Comparison of ENCODE assay signal across 11 cellular contexts in the genomic region with DNA sequence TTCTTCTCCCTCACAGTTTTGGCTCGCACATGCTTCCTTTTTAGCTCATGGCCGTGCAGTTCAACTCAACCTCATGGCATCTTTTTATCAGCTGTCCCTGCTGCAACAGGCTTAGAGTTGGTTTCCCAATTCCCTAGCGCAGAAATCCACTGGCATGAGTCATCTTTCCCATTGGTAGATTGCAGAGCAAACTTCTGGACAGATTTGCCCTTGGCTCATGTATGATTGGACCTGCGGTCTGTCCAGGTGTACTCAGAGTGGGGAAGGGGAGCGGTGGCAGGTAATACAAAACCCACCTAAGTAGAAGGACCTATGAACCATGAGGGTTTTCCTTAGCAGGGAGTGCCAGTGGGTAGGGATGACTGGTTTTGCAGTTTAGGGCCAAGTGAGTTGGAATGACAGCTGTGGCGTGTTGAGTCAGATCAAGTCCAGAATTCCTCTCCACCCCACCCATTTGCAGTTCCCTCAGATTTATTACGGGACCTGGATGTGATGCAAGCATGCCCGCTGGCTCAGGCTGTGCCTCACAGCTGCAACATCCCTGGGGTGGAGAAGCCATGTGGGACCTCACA.
DNase-seq lines count a peak whose midpoint lies in the region; ATAC-seq and TF ChIP-seq lines count a peak whose summit lies in the region.
"Had no signal": no experiment of that assay in that cellular context is flagged by ENCODE, and none has a peak within 500 bp of the region (broad histone marks: within the 10 kb centered on the region; RNA-seq: fewer than 3 reads in every experiment).

No MANE protein-coding gene starts in this region.

- H3K9me3 Mint-ChIP-seq in stimulated activated memory B cell treated with anti-CD40 and anti-IgM and Interleukin-4, amounts not matched to agents 10 μg/mL and 1 μg/mL and 100 μg/mL, for 72 hours: no peaks in the 10 kb centered on the region
- H3K9me3 Mint-ChIP-seq: stimulated activated naive CD8-positive, alpha-beta T cell treated with anti-CD3 and anti-CD28 coated beads, Interleukin-15, Interleukin-2, amounts not matched to agents 100 ng/mL and 50 ng/mL, for 24 hours had no signal

- H3K4me2 ChIP-seq in skeletal muscle satellite cell (ENCODE audit: low read length): peak overlapping the region; percentile 61

- H3K9ac ChIP-seq in skeletal muscle satellite cell (ENCODE audit: low read depth, low read length): peak overlapping the region; percentile 69

- TF ChIP-seq CTCF in left ventricle myocardium inferior (IDR thresholded peaks at IDR 0.05; ENCODE audit: borderline replicate concordance): no peak

- H3K4me1 Mint-ChIP-seq in stimulated activated memory B cell treated with anti-CD40 and anti-IgM and Interleukin-4, amounts not matched to agents 10 μg/mL and 1 μg/mL and 100 μg/mL, for 72 hours: no peaks in the 10 kb centered on the region

- H3K36me3 ChIP-seq in left ventricle myocardium inferior (no peaks in the 10 kb centered on the region), skeletal muscle satellite cell (ENCODE audit: insufficient read depth, low read length) (no peaks in the 10 kb centered on the region), HAP-1 (replicated peaks) (no peaks in the 10 kb centered on the region)

- H3K4me3 ChIP-seq in left ventricle myocardium inferior (no peak overlapping the region), skeletal muscle satellite cell (ENCODE audit: low read length) (peak overlapping the region; percentile 32), HAP-1 (no peak overlapping the region)

- in situ Hi-C loops in HAP-1 (cut with MboI; ENCODE audit: low sequenced_read_pairs): no loop called here

- no peaks in the 10 kb centered on the region for H3K36me3 Mint-ChIP-seq in stimulated activated memory B cell treated with anti-CD40 and anti-IgM and Interleukin-4, amounts not matched to agents 10 μg/mL and 1 μg/mL and 100 μg/mL, for 72 hours

- H3K27ac Mint-ChIP-seq in stimulated activated memory B cell treated with anti-CD40 and anti-IgM and Interleukin-4, amounts not matched to agents 10 μg/mL and 1 μg/mL and 100 μg/mL, for 72 hours: no peak overlapping the region
- H3K27ac Mint-ChIP-seq: stimulated activated naive CD8-positive, alpha-beta T cell treated with anti-CD3 and anti-CD28 coated beads, Interleukin-15, Interleukin-2, amounts not matched to agents 100 ng/mL and 50 ng/mL, for 24 hours had no signal

- H3K4me1 ChIP-seq in left ventricle myocardium inferior: peaks cover 23% of the 10 kb centered on the region
- H3K4me1 ChIP-seq in skeletal muscle satellite cell (ENCODE audit: control insufficient read depth, insufficient read depth, low read length): peaks cover 25% of the 10 kb centered on the region
- no peaks in the 10 kb centered on the region for H3K4me1 ChIP-seq in HAP-1

- peak overlapping the region; percentile 77 for H3K27ac ChIP-seq in left ventricle myocardium inferior (replicated peaks)

- DNase-seq in GM04503 (ENCODE audit: low read depth) (peak; percentile 92), amniotic epithelial cell (ENCODE audit: low read depth) (peak; percentile 95), left ventricle myocardium inferior (peak; percentile 65), SIG-M5 (lab: John Stamatoyannopoulos, UW) (no peak), HAP-1 (ENCODE audit: low spot score in 2 of 2) (no peak)
- DNase-seq: NCI-H2081, small intestine had no signal

- H3K4me3 Mint-ChIP-seq in stimulated activated memory B cell treated with anti-CD40 and anti-IgM and Interleukin-4, amounts not matched to agents 10 μg/mL and 1 μg/mL and 100 μg/mL, for 72 hours: no peak overlapping the region
- H3K4me3 Mint-ChIP-seq: stimulated activated naive CD8-positive, alpha-beta T cell treated with anti-CD3 and anti-CD28 coated beads, Interleukin-15, Interleukin-2, amounts not matched to agents 100 ng/mL and 50 ng/mL, for 24 hours had no signal

- H3K27me3 Mint-ChIP-seq in stimulated activated memory B cell treated with anti-CD40 and anti-IgM and Interleukin-4, amounts not matched to agents 10 μg/mL and 1 μg/mL and 100 μg/mL, for 72 hours: no peaks in the 10 kb centered on the region
- H3K27me3 Mint-ChIP-seq: stimulated activated naive CD8-positive, alpha-beta T cell treated with anti-CD3 and anti-CD28 coated beads, Interleukin-15, Interleukin-2, amounts not matched to agents 100 ng/mL and 50 ng/mL, for 24 hours had no signal

- H3K9me3 ChIP-seq in left ventricle myocardium inferior (replicated peaks) (no peaks in the 10 kb centered on the region), skeletal muscle satellite cell (replicated peaks; ENCODE audit: low read length) (no peaks in the 10 kb centered on the region), HAP-1 (no peaks in the 10 kb centered on the region)

- H3K27me3 ChIP-seq in left ventricle myocardium inferior (ENCODE audit: low read depth) (no peaks in the 10 kb centered on the region), skeletal muscle satellite cell (ENCODE audit: control insufficient read depth, insufficient read depth, low read length) (no peaks in the 10 kb centered on the region), HAP-1 (ENCODE audit: low read depth) (no peaks in the 10 kb centered on the region)

- no peak for ATAC-seq in stimulated activated memory B cell treated with anti-CD40 and anti-IgM and Interleukin-4, amounts not matched to agents 10 μg/mL and 1 μg/mL and 100 μg/mL, for 72 hours
- ATAC-seq in GM21390 (IDR thresholded peaks at IDR 0.05; ENCODE audit: unreplicated experiment): no peak

- intact Hi-C loops in left ventricle myocardium inferior (cut with micrococcal nuclease): no loop called here

Comparison
In these comparisons a context has a peak if more than half of its experiments do, and no peak if none do; other contexts are left out.
1. DNase-seq: peak in GM04503 (single experiment), amniotic epithelial cell (single experiment) and left ventricle myocardium inferior (single experiment); none in SIG-M5 (single experiment) and HAP-1 (0 of 2).